ENCODE assay signal across 20 cellular contexts in genomic region chr21:28332796-28333195, GRCh38.
DNase-seq lines count a peak whose midpoint lies in the region; ATAC-seq and TF ChIP-seq lines count a peak whose summit lies in the region.
"Had no signal": no experiment of that assay in that cellular context is flagged by ENCODE, and none has a peak within 500 bp of the region (broad histone marks: within the 10 kb centered on the region; RNA-seq: fewer than 3 reads in every experiment).

No MANE protein-coding gene starts in this region.

- H3K4me3 ChIP-seq in GM23248 = no peak overlapping the region
- H3K4me3 ChIP-seq in dorsolateral prefrontal cortex = peak overlapping the region in 1 of 59 donors; percentile 11
- no peak overlapping the region for H3K4me3 ChIP-seq in smooth muscle cell
- H3K4me3 ChIP-seq: K562, Peyer's patch had no signal

- ATAC-seq in activated T-cell treated with anti-CD3 and anti-CD28 coated beads, Interleukin-2, amount 50 U/mL, for 72 hours (replicated peaks in 1 of 2) = no peak
- no peak for ATAC-seq in GM18909 (IDR thresholded peaks at IDR 0.05; ENCODE audit: poor library complexity, unreplicated experiment)
- ATAC-seq: K562 had no signal

- 0 out of 2 replicates have a peak, but pooled peaks cover 5% of the 10 kb centered on the region for H3K9me2 ChIP-seq in GM23248 (ENCODE audit: insufficient read depth)

- no peak overlapping the region for H3K4me2 ChIP-seq in GM23248 (ENCODE audit: unreplicated experiment)
- H3K4me2 ChIP-seq in smooth muscle cell = peak overlapping the region; percentile 25

- in situ Hi-C loops in GM23248 (cut with MboI) = loop anchor here (10.0 kb wide), 3 partner anchors 412 to 1478 kb away; no protein-coding TSS in a partner anchor

- no peak overlapping the region for H3K4me3 Mint-ChIP-seq in activated T-cell treated with anti-CD3 and anti-CD28 coated beads, Interleukin-2, amount 50 U/mL, for 72 hours
- H3K4me3 Mint-ChIP-seq: B cell, CD14-positive monocyte had no signal

- H2AFZ ChIP-seq in GM23248 (no peak overlapping the region), smooth muscle cell (ENCODE audit: low read depth) (peak overlapping the region; percentile 74)

- H3K4me1 ChIP-seq in GM23248 (ENCODE audit: insufficient read depth) = peaks cover 48% of the 10 kb centered on the region
- no peaks in the 10 kb centered on the region for H3K4me1 ChIP-seq in smooth muscle cell (ENCODE audit: low read depth)
- H3K4me1 ChIP-seq: Peyer's patch had no signal

- no peaks in the 10 kb centered on the region for H3K27me3 ChIP-seq in GM23248 (replicated peaks; ENCODE audit: insufficient read depth)
- H3K27me3 ChIP-seq in dorsolateral prefrontal cortex = no peaks in the 10 kb centered on the region
- no peaks in the 10 kb centered on the region for H3K27me3 ChIP-seq in smooth muscle cell (ENCODE audit: low read depth)
- H3K27me3 ChIP-seq: Peyer's patch had no signal

- H3K27ac ChIP-seq in GM23248 (peak overlapping the region; percentile 40; the same call in 1 of the 2 replicates), dorsolateral prefrontal cortex (peak overlapping the region; percentile 63 to 99 (median 94)), smooth muscle cell (ENCODE audit: low read depth) (peak overlapping the region; percentile 58)
- H3K27ac ChIP-seq: Peyer's patch had no signal

- H3K27ac Mint-ChIP-seq in activated T-cell treated with anti-CD3 and anti-CD28 coated beads, Interleukin-2, amount 50 U/mL, for 72 hours = no peak overlapping the region
- H3K27ac Mint-ChIP-seq: B cell, CD14-positive monocyte had no signal

- no peak for DNase-seq in GM23248
- DNase-seq in dorsolateral prefrontal cortex = no peak
- DNase-seq in medulla oblongata (ENCODE audit: extremely low spot score) = peak; percentile 63
- no peak for DNase-seq in smooth muscle cell (lab: John Stamatoyannopoulos, UW; ENCODE audit: unreplicated experiment)
- no peak for DNase-seq in activated T-cell treated with anti-CD3 and anti-CD28 coated beads, Interleukin-2, amount 50 U/mL, for 72 hours
- no peak for DNase-seq in SW480 (ENCODE audit: low spot score)
- DNase-seq in KG1 (lab: John Stamatoyannopoulos, UW) = no peak
- DNase-seq: MM.1S; NCI-H1092; NCI-H1436 treated with DMSO at 0.1 percent for 48 hours; NCI-H1930; NCI-H2227 treated with DMSO at 0.1 percent for 48 hours; NCI-H510A; NCI-H748 treated with DMSO at 0.1 percent for 48 hours; NK-92 treated with Interleukin-12 subunit alpha and Interleukin-12 subunit beta, amount 100 ng/mL, for 24 hours; Peyer's patch had no signal

- WGBS in GM23248 (ENCODE audit: low coverage in 1 of 2, low lambda C conversion rate in 2 of 2, missing lambda C conversion rate in 2 of 2), 2 experiments = 70 to 76% methylated on average over 1 of the region's 1 CpG
- 88% methylated on average over 1 of the region's 1 CpG for WGBS in smooth muscle cell (ENCODE audit: low lambda C conversion rate)

- no peaks in the 10 kb centered on the region for H3K27me3 Mint-ChIP-seq in activated T-cell treated with anti-CD3 and anti-CD28 coated beads, Interleukin-2, amount 50 U/mL, for 72 hours (ENCODE audit: low read depth)
- H3K27me3 Mint-ChIP-seq: B cell had no signal

- H3K4me1 Mint-ChIP-seq in activated T-cell treated with anti-CD3 and anti-CD28 coated beads, Interleukin-2, amount 50 U/mL, for 72 hours (ENCODE audit: low read depth) = no peaks in the 10 kb centered on the region
- H3K4me1 Mint-ChIP-seq: B cell, CD14-positive monocyte had no signal

- H4K20me1 ChIP-seq in GM23248 (ENCODE audit: insufficient read depth) = no peaks in the 10 kb centered on the region
- no peaks in the 10 kb centered on the region for H4K20me1 ChIP-seq in smooth muscle cell (ENCODE audit: low read depth)

- peaks cover 1 to 7% of the 10 kb centered on the region in 2 donors for H3K9me3 Mint-ChIP-seq in activated T-cell treated with anti-CD3 and anti-CD28 coated beads, Interleukin-2, amount 50 U/mL, for 72 hours

- H3K79me2 ChIP-seq in GM23248 (ENCODE audit: insufficient read depth) = no peaks in the 10 kb centered on the region
- H3K79me2 ChIP-seq in smooth muscle cell (ENCODE audit: low read depth) = no peaks in the 10 kb centered on the region

- H3K9ac ChIP-seq in GM23248 (no peak overlapping the region), smooth muscle cell (ENCODE audit: low read depth) (no peak overlapping the region)

- no peaks in the 10 kb centered on the region for H3K36me3 Mint-ChIP-seq in activated T-cell treated with anti-CD3 and anti-CD28 coated beads, Interleukin-2, amount 50 U/mL, for 72 hours (ENCODE audit: insufficient read depth in 2 of 2)
- H3K36me3 Mint-ChIP-seq: CD14-positive monocyte had no signal

- TF ChIP-seq CTCF in dorsolateral prefrontal cortex (IDR thresholded peaks at IDR 0.05 in 54 of 56, conservative IDR thresholded peaks at IDR 0.05 in 2 of 56; ENCODE audit: low read depth in 1 of 56, partially characterized antibody in 56 of 56) (peak in 3 of 56 donors; percentile 6 to 15 (median 10)), smooth muscle cell (IDR thresholded peaks at IDR 0.05; ENCODE audit: borderline replicate concordance, insufficient read depth, poor library complexity, severe bottlenecking) (no peak)

- H3F3A ChIP-seq in GM23248 (ENCODE audit: insufficient read depth) (peaks cover 39% of the 10 kb centered on the region), smooth muscle cell (ENCODE audit: low read depth) (no peaks in the 10 kb centered on the region)

- no peaks in the 10 kb centered on the region for H3K36me3 ChIP-seq in GM23248 (ENCODE audit: low read depth)
- no peaks in the 10 kb centered on the region for H3K36me3 ChIP-seq in smooth muscle cell (ENCODE audit: low read depth)
- H3K36me3 ChIP-seq: Peyer's patch had no signal

- intact Hi-C loops in dorsolateral prefrontal cortex (cut with DNase I) = loop anchor here (5.0 to 10.0 kb wide), 7 partner anchors 308 to 1485 kb away; partner anchors contain the start of gene ADAMTS1 (in 1 of the 2)

- no peaks in the 10 kb centered on the region for H3K9me3 ChIP-seq in GM23248 (ENCODE audit: low read depth)
- no peaks in the 10 kb centered on the region for H3K9me3 ChIP-seq in smooth muscle cell (replicated peaks; ENCODE audit: low read depth)
- H3K9me3 ChIP-seq: Peyer's patch had no signal

Comparison
In these comparisons a context has a peak if more than half of its experiments do, and no peak if none do; other contexts are left out.
1. H3K27ac ChIP-seq: peak in every context shown above with its lines; median percentile 94 in dorsolateral prefrontal cortex; 58 in smooth muscle cell; 40 in GM23248.